Comparison of ENCODE assay signal across 2 cellular contexts in the genomic region with DNA sequence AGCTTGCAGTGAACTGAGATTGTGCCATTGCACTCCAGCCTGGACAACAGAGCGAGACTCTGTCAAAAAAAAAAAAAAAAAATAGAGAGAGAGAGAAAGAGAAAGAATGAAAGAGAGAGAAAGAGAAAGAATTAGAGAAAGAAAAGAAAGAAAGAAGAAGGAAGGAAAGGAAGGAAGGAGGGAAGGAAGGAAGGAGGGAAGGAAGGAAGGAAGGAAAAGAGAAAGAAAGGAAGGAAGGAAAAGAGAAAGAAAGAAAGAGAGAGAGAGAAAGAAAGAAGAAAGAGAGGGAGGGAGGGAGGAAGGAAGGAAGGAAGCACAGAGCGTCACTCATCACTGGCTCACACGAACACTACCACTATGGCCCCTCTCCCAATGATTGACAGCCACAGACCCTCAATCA. TPM values are rescaled to one million over a fixed set of nuclear protein-coding genes. Genes with fewer than 3 reads are reported as not detected.
"Had no signal": no experiment of that assay in that cellular context is flagged by ENCODE, and none has a peak within 500 bp of the region (broad histone marks: within the 10 kb centered on the region; RNA-seq: fewer than 3 reads in every experiment).

No MANE protein-coding gene starts in this region.

RNA-seq across cellular contexts. Expression of a gene that starts 46.2 kb away (rescaled TPM):
- total RNA-seq: naive thymus-derived CD4-positive, alpha-beta T cell; natural killer cell had no signal
- polyA plus RNA-seq: naive thymus-derived CD4-positive, alpha-beta T cell had no signal
